Comparison of ENCODE assay signal across 8 cellular contexts in genomic region chr6:85676086-85676729, GRCh38.
A peak's percentile ranks its signal among the peaks of the same experiment; 100 is the strongest.
DNase-seq lines count a peak whose midpoint lies in the region; ATAC-seq and TF ChIP-seq lines count a peak whose summit lies in the region.

No MANE protein-coding gene starts in this region.

- H3K27me3 ChIP-seq in RWPE2 (ENCODE audit: insufficient read depth, poor library complexity, severe bottlenecking) = no peaks in the 10 kb centered on the region

- DNase-seq in RWPE2 (ENCODE audit: low spot score) = no peak
- DNase-seq in fibroblast of gingiva (ENCODE audit: low read depth) = peak; percentile 57
- DNase-seq in retinal pigment epithelial cell (ENCODE audit: low read depth) = no peak
- no peak for DNase-seq in hepatic stellate cell (ENCODE audit: low spot score)

- H3K36me3 ChIP-seq in RWPE2 (ENCODE audit: low read depth) = peaks cover 44% of the 10 kb centered on the region

- H3K9me3 ChIP-seq in RWPE2 (ENCODE audit: severe bottlenecking) = peaks cover 2% of the 10 kb centered on the region

- no peak for ATAC-seq in RWPE2 (ENCODE audit: low read depth)
- no peak for ATAC-seq in GM18519 (IDR thresholded peaks at IDR 0.05; ENCODE audit: low FRiP score, unreplicated experiment)
- no peak for ATAC-seq in HG02885 (IDR thresholded peaks at IDR 0.05; ENCODE audit: poor library complexity, unreplicated experiment)
- no peak for ATAC-seq in HG03139 (IDR thresholded peaks at IDR 0.05; ENCODE audit: unreplicated experiment)

- peak; percentile 26 for TF ChIP-seq POLR2A in GM18526 (IDR thresholded peaks at IDR 0.05; ENCODE audit: extremely low read depth, insufficient read length)

- H3K27ac ChIP-seq in RWPE2 (ENCODE audit: poor library complexity, severe bottlenecking) = peak overlapping the region; percentile 93

- TF ChIP-seq CTCF in RWPE2 (IDR thresholded peaks at IDR 0.05; ENCODE audit: poor library complexity, severe bottlenecking) (no peak), retinal pigment epithelial cell (conservative IDR thresholded peaks at IDR 0.05; ENCODE audit: low read depth, low read length) (no peak)

- H3K4me3 ChIP-seq in RWPE2 (ENCODE audit: severe bottlenecking) = peak overlapping the region; percentile 73
- H3K4me3 ChIP-seq in retinal pigment epithelial cell (ENCODE audit: low read length) = peak overlapping the region; percentile 76

- peaks cover 13% of the 10 kb centered on the region for H3K4me1 ChIP-seq in RWPE2 (ENCODE audit: insufficient read depth, poor library complexity, severe bottlenecking)
